Comparison of ENCODE assay signal across 10 cellular contexts in the genomic region with DNA sequence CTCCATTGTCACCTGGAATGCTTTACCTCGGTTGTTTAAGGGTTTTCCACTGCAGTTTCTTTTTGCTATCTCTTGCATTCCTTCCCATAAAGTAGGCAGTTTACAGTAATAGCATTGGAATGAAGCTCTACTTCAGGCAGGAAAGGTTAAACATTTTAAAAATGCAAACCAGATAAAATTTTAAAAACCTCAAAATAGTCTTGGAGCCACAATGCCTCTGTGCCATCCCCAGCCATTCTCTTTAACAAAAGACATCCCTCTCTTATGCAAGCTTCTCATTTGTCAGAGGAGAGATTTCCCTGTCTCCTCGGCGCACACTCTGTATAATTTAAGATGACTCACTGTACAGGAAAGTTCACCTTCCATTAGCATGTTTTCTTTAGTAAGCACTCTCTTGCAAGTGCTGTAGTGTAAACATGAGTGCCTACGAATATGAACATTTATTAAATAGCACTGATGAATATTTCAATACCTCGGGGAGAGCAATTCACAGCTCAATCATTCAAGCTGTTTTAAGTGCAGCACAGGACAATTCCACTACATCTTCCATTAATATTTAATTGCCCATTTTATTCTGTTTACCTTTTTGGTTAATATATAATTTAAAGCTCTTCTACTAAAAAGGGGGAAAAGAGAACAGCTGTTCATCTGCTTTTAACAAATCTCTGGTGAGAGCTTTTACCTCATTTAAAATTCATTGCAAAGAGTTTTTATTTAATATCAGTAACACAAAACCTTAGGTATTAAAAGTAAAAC.
DNase-seq lines count a peak whose midpoint lies in the region; ATAC-seq and TF ChIP-seq lines count a peak whose summit lies in the region.
"Had no signal": no experiment of that assay in that cellular context is flagged by ENCODE, and none has a peak within 500 bp of the region (broad histone marks: within the 10 kb centered on the region; RNA-seq: fewer than 3 reads in every experiment).

No MANE protein-coding gene starts in this region.

- no peaks in the 10 kb centered on the region for H3K9me3 ChIP-seq in Caco-2

- in situ Hi-C loops in brain microvascular endothelial cell (cut with HindIII; ENCODE audit: low pct_ligation_motif_present, low sequenced_read_pairs) = no loop called here

- CTCF ChIA-PET in Caco-2 (lab: Charles Lee) = no interaction called here

- H3K36me3 ChIP-seq in Caco-2 (ENCODE audit: control insufficient read depth, insufficient read depth, low read length) (no peaks in the 10 kb centered on the region), brain microvascular endothelial cell (replicated peaks) (no peaks in the 10 kb centered on the region)

- intact Hi-C loops in Caco-2 (cut with micrococcal nuclease; ENCODE audit: unreplicated experiment) = no loop called here

- H3K4me1 ChIP-seq in Caco-2 = peaks cover 8% of the 10 kb centered on the region; the same call in 1 of the 2 replicates

- H3K4me1 Mint-ChIP-seq in Caco-2 (ENCODE audit: low read depth, unreplicated experiment) = peaks cover 8% of the 10 kb centered on the region
- peaks cover 11% of the 10 kb centered on the region for H3K4me1 Mint-ChIP-seq in progenitor cell of endocrine pancreas (ENCODE audit: low read depth)

- H3K9me3 Mint-ChIP-seq in Caco-2 (ENCODE audit: unreplicated experiment) = peaks cover 4% of the 10 kb centered on the region
- H3K9me3 Mint-ChIP-seq in progenitor cell of endocrine pancreas (ENCODE audit: low read depth) = peaks cover under 1% of the 10 kb centered on the region

- no peaks in the 10 kb centered on the region for H3K27me3 ChIP-seq in Caco-2 (replicated peaks; ENCODE audit: control insufficient read depth, insufficient read depth, low read length)
- H3K27me3 ChIP-seq in brain microvascular endothelial cell (replicated peaks) = no peaks in the 10 kb centered on the region

- H3K36me3 Mint-ChIP-seq in Caco-2 (ENCODE audit: insufficient read depth, unreplicated experiment) (no peaks in the 10 kb centered on the region), progenitor cell of endocrine pancreas (ENCODE audit: insufficient read depth) (no peaks in the 10 kb centered on the region)
- H3K36me3 Mint-ChIP-seq: activated naive CD8-positive, alpha-beta T cell had no signal

- BruUV-seq in Caco-2 (replicated peaks; lab: Mats Ljungman, UMichigan) = no TSS peak

- DNase-seq in Caco-2 = peak in 1 of 2 experiments; percentile 6
- peak; percentile 38 for DNase-seq in NCI-H128 (lab: John Stamatoyannopoulos, UW; ENCODE audit: unreplicated experiment)
- peak; percentile 61 for DNase-seq in brain microvascular endothelial cell
- DNase-seq in myocyte (ENCODE audit: low read depth) = peak; percentile 14
- no peak for DNase-seq in iPS-NIHi11 (ENCODE audit: low spot score)
- DNase-seq in progenitor cell of endocrine pancreas (ENCODE audit: low spot score, unreplicated experiment) = no peak
- DNase-seq in stimulated activated CD4-positive, alpha-beta T cell treated with anti-CD3 and anti-CD28 coated beads, Interleukin-1b, Interleukin-23, amount 100 ng/mL, for 48 hours = no peak
- DNase-seq: stimulated activated naive CD8-positive, alpha-beta T cell treated with anti-CD3 and anti-CD28 coated beads, Interleukin-15, Interleukin-2, amounts not matched to agents 100 U/mL and 50 U/mL, for 24 hours had no signal

- no peak overlapping the region for H3K4me3 ChIP-seq in Caco-2 (ENCODE audit: low read depth, low read length)
- no peak overlapping the region for H3K4me3 ChIP-seq in brain microvascular endothelial cell (ENCODE audit: low read depth, low read length)

- no peak for ATAC-seq in GM18868 (IDR thresholded peaks at IDR 0.05; ENCODE audit: unreplicated experiment)
- ATAC-seq: stimulated activated naive CD8-positive, alpha-beta T cell treated with anti-CD3 and anti-CD28 coated beads, Interleukin-15, Interleukin-2, amounts not matched to agents 100 U/mL and 50 U/mL, for 24 hours had no signal

- peak overlapping the region; percentile 35 for H3K27ac Mint-ChIP-seq in Caco-2 (ENCODE audit: unreplicated experiment)
- H3K27ac Mint-ChIP-seq in progenitor cell of endocrine pancreas = no peak overlapping the region
- H3K27ac Mint-ChIP-seq: activated naive CD8-positive, alpha-beta T cell had no signal

- POLR2A ChIA-PET in Caco-2 (lab: Charles Lee) = no interaction called here

- H3K27me3 Mint-ChIP-seq in Caco-2 (ENCODE audit: insufficient read depth, unreplicated experiment) (no peaks in the 10 kb centered on the region), progenitor cell of endocrine pancreas (no peaks in the 10 kb centered on the region)
- H3K27me3 Mint-ChIP-seq: activated naive CD8-positive, alpha-beta T cell had no signal

- H3K27ac ChIP-seq in brain microvascular endothelial cell = peak overlapping the region; percentile 33

- TF ChIP-seq CTCF in Caco-2 (IDR thresholded peaks at IDR 0.05; ENCODE audit: insufficient read depth in 1 of 2, low read depth in 1 of 2, low read length in 1 of 2, severe bottlenecking in 1 of 2, unreplicated experiment in 1 of 2) (no peak), brain microvascular endothelial cell (IDR thresholded peaks at IDR 0.05; ENCODE audit: low read depth, low read length, missing control alignments) (no peak), progenitor cell of endocrine pancreas (IDR thresholded peaks at IDR 0.05; ENCODE audit: unreplicated experiment) (no peak)

- H3K4me3 Mint-ChIP-seq in Caco-2 (ENCODE audit: unreplicated experiment) = peak overlapping the region; percentile 45
- no peak overlapping the region for H3K4me3 Mint-ChIP-seq in progenitor cell of endocrine pancreas (ENCODE audit: low read depth)
- H3K4me3 Mint-ChIP-seq: activated naive CD8-positive, alpha-beta T cell had no signal

Comparison
In these comparisons a context has a peak if more than half of its experiments do, and no peak if none do; other contexts are left out.
1. DNase-seq: peak in NCI-H128 (single experiment), brain microvascular endothelial cell (single experiment) and myocyte (single experiment); none in iPS-NIHi11 (single experiment), progenitor cell of endocrine pancreas (single experiment) and stimulated activated CD4-positive, alpha-beta T cell treated with anti-CD3 and anti-CD28 coated beads, Interleukin-1b, Interleukin-23, amount 100 ng/mL, for 48 hours (single experiment).